In the genomic region with DNA sequence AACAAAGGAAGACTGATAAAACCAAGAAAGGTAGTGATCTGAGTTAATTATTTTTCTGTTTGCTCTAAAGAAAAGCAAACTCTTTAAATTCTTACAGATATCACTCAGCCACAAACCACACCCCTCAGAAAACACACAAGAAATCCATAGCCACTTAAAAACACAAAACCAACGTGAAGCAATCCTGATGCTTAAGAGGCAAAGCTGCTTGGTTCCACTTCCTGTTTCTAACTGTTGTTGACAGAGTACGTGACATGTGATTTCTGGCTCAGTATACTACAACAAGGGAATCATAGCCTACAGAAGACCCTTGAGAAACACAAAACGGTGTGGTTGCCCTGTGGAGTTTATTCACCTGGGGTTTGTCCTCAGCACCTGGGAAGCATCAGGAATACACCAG, we compare ENCODE assay signal across 10 cellular contexts.
DNase-seq lines count a peak whose midpoint lies in the region; ATAC-seq and TF ChIP-seq lines count a peak whose summit lies in the region.
"Had no signal": no experiment of that assay in that cellular context is flagged by ENCODE, and none has a peak within 500 bp of the region (broad histone marks: within the 10 kb centered on the region; RNA-seq: fewer than 3 reads in every experiment).

No MANE protein-coding gene starts in this region.

- POLR2A ChIA-PET in WTC11 (lab: Charles Lee) = no interaction called here

- no peak for TF ChIP-seq CTCF in WTC11 (IDR thresholded peaks at IDR 0.05)

- no peak overlapping the region for H3K4me3 Mint-ChIP-seq in WTC11

- ATAC-seq in GM21381 (IDR thresholded peaks at IDR 0.05; ENCODE audit: unreplicated experiment) (peak; percentile 87), WTC11 (peak; percentile 32; the same call in 1 of the 2 replicates)
- ATAC-seq: HCT116 had no signal

- no peaks in the 10 kb centered on the region for H3K36me3 ChIP-seq in Karpas-422 (ENCODE audit: insufficient read depth, low read length)
- H3K36me3 ChIP-seq: adrenal gland had no signal

- no peaks in the 10 kb centered on the region for H3K9me2 ChIP-seq in Karpas-422 (replicated peaks; ENCODE audit: insufficient read depth, low read length)

- peaks cover 37% of the 10 kb centered on the region for H3K9me3 Mint-ChIP-seq in WTC11

- peaks cover 9% of the 10 kb centered on the region for H3K4me1 ChIP-seq in Karpas-422 (ENCODE audit: low read length)
- H3K4me1 ChIP-seq: adrenal gland had no signal

- H3K9ac ChIP-seq in Karpas-422 (ENCODE audit: low read length) = no peak overlapping the region

- no peak overlapping the region for H3K27ac Mint-ChIP-seq in WTC11

- no peaks in the 10 kb centered on the region for H4K20me1 ChIP-seq in Karpas-422 (ENCODE audit: insufficient read depth, low read depth, low read length)

- CTCF ChIA-PET in WTC11 (lab: Charles Lee) = no interaction called here

- no peaks in the 10 kb centered on the region for H3K9me3 ChIP-seq in Karpas-422 (ENCODE audit: low read length)
- H3K9me3 ChIP-seq: adrenal gland had no signal

- H3K4me3 ChIP-seq in Karpas-422 (ENCODE audit: low read length) = no peak overlapping the region
- H3K4me3 ChIP-seq: adrenal gland had no signal

- H3K4me1 Mint-ChIP-seq in WTC11 = peaks cover 8% of the 10 kb centered on the region; the same call in 1 of the 2 replicates

- H3K27me3 ChIP-seq in Karpas-422 (ENCODE audit: low read length) = no peaks in the 10 kb centered on the region
- H3K27me3 ChIP-seq: adrenal gland had no signal

- no peaks in the 10 kb centered on the region for H3K79me2 ChIP-seq in Karpas-422 (ENCODE audit: low read length)

- H2AFZ ChIP-seq in Karpas-422 (ENCODE audit: low read length) = peak overlapping the region; percentile 26

- H3K4me2 ChIP-seq in Karpas-422 (ENCODE audit: low read depth, low read length, poor library complexity, severe bottlenecking) = peak overlapping the region; percentile 26

- H3K27ac ChIP-seq in Karpas-422 (ENCODE audit: low read length) = no peak overlapping the region
- H3K27ac ChIP-seq: adrenal gland had no signal

- DNase-seq in DMS153 treated with DMSO at 0.1 percent for 48 hours (lab: John Stamatoyannopoulos, UW; ENCODE audit: unreplicated experiment) (peak; percentile 31), Karpas-422 (peak; percentile 75), WTC11 (ENCODE audit: low spot score) (no peak), putamen (ENCODE audit: low spot score) (peak; percentile 36), NCI-H187 treated with DMSO at 0.1 percent for 48 hours (lab: John Stamatoyannopoulos, UW) (no peak), NCI-H524 treated with DMSO at 0.1 percent for 48 hours (lab: John Stamatoyannopoulos, UW) (no peak), dedifferentiated amniotic fluid mesenchymal stem cell (ENCODE audit: extremely low spot score) (no peak)

- H3K27me3 Mint-ChIP-seq in WTC11 (ENCODE audit: low read depth) = no peaks in the 10 kb centered on the region; the same call in 1 of the 2 replicates

- H3K36me3 Mint-ChIP-seq in WTC11 = peaks cover 5% of the 10 kb centered on the region

TF ChIP-seq in WTC11, 78 proteins besides CTCF, POLR2A, EP300 and RAD21:
- TF ChIP-seq PRRX2 (CRISPR knock-in tag; IDR thresholded peaks at IDR 0.05) = no peak
- TF ChIP-seq, protein P1, sequence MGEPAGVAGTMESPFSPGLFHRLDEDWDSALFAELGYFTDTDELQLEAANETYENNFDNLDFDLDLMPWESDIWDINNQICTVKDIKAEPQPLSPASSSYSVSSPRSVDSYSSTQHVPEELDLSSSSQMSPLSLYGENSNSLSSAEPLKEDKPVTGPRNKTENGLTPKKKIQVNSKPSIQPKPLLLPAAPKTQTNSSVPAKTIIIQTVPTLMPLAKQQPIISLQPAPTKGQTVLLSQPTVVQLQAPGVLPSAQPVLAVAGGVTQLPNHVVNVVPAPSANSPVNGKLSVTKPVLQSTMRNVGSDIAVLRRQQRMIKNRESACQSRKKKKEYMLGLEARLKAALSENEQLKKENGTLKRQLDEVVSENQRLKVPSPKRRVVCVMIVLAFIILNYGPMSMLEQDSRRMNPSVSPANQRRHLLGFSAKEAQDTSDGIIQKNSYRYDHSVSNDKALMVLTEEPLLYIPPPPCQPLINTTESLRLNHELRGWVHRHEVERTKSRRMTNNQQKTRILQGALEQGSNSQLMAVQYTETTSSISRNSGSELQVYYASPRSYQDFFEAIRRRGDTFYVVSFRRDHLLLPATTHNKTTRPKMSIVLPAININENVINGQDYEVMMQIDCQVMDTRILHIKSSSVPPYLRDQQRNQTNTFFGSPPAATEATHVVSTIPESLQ (CRISPR knock-in tag; IDR thresholded peaks at IDR 0.05) = no peak
- TF ChIP-seq SMAD3 (CRISPR knock-in tag; IDR thresholded peaks at IDR 0.05; ENCODE audit: borderline replicate concordance) = no peak
- TF ChIP-seq JUN (CRISPR knock-in tag; IDR thresholded peaks at IDR 0.05) = no peak
- TF ChIP-seq, protein P2, sequence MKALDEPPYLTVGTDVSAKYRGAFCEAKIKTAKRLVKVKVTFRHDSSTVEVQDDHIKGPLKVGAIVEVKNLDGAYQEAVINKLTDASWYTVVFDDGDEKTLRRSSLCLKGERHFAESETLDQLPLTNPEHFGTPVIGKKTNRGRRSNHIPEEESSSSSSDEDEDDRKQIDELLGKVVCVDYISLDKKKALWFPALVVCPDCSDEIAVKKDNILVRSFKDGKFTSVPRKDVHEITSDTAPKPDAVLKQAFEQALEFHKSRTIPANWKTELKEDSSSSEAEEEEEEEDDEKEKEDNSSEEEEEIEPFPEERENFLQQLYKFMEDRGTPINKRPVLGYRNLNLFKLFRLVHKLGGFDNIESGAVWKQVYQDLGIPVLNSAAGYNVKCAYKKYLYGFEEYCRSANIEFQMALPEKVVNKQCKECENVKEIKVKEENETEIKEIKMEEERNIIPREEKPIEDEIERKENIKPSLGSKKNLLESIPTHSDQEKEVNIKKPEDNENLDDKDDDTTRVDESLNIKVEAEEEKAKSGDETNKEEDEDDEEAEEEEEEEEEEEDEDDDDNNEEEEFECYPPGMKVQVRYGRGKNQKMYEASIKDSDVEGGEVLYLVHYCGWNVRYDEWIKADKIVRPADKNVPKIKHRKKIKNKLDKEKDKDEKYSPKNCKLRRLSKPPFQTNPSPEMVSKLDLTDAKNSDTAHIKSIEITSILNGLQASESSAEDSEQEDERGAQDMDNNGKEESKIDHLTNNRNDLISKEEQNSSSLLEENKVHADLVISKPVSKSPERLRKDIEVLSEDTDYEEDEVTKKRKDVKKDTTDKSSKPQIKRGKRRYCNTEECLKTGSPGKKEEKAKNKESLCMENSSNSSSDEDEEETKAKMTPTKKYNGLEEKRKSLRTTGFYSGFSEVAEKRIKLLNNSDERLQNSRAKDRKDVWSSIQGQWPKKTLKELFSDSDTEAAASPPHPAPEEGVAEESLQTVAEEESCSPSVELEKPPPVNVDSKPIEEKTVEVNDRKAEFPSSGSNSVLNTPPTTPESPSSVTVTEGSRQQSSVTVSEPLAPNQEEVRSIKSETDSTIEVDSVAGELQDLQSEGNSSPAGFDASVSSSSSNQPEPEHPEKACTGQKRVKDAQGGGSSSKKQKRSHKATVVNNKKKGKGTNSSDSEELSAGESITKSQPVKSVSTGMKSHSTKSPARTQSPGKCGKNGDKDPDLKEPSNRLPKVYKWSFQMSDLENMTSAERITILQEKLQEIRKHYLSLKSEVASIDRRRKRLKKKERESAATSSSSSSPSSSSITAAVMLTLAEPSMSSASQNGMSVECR (CRISPR knock-in tag; IDR thresholded peaks at IDR 0.05; ENCODE audit: borderline replicate concordance) = no peak
- TF ChIP-seq, protein P3, sequence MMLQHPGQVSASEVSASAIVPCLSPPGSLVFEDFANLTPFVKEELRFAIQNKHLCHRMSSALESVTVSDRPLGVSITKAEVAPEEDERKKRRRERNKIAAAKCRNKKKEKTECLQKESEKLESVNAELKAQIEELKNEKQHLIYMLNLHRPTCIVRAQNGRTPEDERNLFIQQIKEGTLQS (CRISPR knock-in tag; conservative IDR thresholded peaks at IDR 0.05) = no peak
- TF ChIP-seq NR1H2 (CRISPR knock-in tag; IDR thresholded peaks at IDR 0.05) = no peak
- TF ChIP-seq SMAD4 (CRISPR knock-in tag; IDR thresholded peaks at IDR 0.05) = no peak
- no peak for TF ChIP-seq ZNF121 (CRISPR knock-in tag; IDR thresholded peaks at IDR 0.05)
- no peak for TF ChIP-seq GTF2I (CRISPR knock-in tag; conservative IDR thresholded peaks at IDR 0.05)
- TF ChIP-seq ESRRA (CRISPR knock-in tag; IDR thresholded peaks at IDR 0.05; ENCODE audit: borderline replicate concordance) = no peak
- TF ChIP-seq, protein P4, sequence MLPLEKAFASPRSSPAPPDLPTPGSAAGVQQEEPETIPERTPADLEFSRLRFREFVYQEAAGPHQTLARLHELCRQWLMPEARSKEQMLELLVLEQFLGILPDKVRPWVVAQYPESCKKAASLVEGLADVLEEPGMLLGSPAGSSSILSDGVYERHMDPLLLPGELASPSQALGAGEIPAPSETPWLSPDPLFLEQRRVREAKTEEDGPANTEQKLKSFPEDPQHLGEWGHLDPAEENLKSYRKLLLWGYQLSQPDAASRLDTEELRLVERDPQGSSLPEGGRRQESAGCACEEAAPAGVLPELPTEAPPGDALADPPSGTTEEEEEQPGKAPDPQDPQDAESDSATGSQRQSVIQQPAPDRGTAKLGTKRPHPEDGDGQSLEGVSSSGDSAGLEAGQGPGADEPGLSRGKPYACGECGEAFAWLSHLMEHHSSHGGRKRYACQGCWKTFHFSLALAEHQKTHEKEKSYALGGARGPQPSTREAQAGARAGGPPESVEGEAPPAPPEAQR (CRISPR knock-in tag; IDR thresholded peaks at IDR 0.05) = no peak
- TF ChIP-seq, protein P5, sequence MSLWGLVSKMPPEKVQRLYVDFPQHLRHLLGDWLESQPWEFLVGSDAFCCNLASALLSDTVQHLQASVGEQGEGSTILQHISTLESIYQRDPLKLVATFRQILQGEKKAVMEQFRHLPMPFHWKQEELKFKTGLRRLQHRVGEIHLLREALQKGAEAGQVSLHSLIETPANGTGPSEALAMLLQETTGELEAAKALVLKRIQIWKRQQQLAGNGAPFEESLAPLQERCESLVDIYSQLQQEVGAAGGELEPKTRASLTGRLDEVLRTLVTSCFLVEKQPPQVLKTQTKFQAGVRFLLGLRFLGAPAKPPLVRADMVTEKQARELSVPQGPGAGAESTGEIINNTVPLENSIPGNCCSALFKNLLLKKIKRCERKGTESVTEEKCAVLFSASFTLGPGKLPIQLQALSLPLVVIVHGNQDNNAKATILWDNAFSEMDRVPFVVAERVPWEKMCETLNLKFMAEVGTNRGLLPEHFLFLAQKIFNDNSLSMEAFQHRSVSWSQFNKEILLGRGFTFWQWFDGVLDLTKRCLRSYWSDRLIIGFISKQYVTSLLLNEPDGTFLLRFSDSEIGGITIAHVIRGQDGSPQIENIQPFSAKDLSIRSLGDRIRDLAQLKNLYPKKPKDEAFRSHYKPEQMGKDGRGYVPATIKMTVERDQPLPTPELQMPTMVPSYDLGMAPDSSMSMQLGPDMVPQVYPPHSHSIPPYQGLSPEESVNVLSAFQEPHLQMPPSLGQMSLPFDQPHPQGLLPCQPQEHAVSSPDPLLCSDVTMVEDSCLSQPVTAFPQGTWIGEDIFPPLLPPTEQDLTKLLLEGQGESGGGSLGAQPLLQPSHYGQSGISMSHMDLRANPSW (CRISPR knock-in tag; conservative IDR thresholded peaks at IDR 0.05; ENCODE audit: low read depth) = no peak

Comparison
In these comparisons a context has a peak if more than half of its experiments do, and no peak if none do; other contexts are left out.
1. DNase-seq: peak in DMS153 treated with DMSO at 0.1 percent for 48 hours (single experiment), Karpas-422 (single experiment) and putamen (single experiment); none in WTC11 (single experiment), NCI-H187 treated with DMSO at 0.1 percent for 48 hours (single experiment), NCI-H524 treated with DMSO at 0.1 percent for 48 hours (single experiment) and dedifferentiated amniotic fluid mesenchymal stem cell (single experiment).